1 cellular context compared by ENCODE assay signal in genomic region chr1:3707298-3707938, GRCh38.
TF ChIP-seq lines count a peak whose summit lies in the region.

No MANE protein-coding gene starts in this region.

TF ChIP-seq in HepG2, 621 proteins besides CTCF, POLR2A, EP300 and RAD21:
- TF ChIP-seq, protein P1, sequence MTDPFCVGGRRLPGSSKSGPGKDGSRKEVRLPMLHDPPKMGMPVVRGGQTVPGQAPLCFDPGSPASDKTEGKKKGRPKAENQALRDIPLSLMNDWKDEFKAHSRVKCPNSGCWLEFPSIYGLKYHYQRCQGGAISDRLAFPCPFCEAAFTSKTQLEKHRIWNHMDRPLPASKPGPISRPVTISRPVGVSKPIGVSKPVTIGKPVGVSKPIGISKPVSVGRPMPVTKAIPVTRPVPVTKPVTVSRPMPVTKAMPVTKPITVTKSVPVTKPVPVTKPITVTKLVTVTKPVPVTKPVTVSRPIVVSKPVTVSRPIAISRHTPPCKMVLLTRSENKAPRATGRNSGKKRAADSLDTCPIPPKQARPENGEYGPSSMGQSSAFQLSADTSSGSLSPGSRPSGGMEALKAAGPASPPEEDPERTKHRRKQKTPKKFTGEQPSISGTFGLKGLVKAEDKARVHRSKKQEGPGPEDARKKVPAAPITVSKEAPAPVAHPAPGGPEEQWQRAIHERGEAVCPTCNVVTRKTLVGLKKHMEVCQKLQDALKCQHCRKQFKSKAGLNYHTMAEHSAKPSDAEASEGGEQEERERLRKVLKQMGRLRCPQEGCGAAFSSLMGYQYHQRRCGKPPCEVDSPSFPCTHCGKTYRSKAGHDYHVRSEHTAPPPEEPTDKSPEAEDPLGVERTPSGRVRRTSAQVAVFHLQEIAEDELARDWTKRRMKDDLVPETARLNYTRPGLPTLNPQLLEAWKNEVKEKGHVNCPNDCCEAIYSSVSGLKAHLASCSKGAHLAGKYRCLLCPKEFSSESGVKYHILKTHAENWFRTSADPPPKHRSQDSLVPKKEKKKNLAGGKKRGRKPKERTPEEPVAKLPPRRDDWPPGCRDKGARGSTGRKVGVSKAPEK (CRISPR knock-in tag; IDR thresholded peaks at IDR 0.05; ENCODE audit: borderline replicate concordance): no peak
- TF ChIP-seq, protein P2, sequence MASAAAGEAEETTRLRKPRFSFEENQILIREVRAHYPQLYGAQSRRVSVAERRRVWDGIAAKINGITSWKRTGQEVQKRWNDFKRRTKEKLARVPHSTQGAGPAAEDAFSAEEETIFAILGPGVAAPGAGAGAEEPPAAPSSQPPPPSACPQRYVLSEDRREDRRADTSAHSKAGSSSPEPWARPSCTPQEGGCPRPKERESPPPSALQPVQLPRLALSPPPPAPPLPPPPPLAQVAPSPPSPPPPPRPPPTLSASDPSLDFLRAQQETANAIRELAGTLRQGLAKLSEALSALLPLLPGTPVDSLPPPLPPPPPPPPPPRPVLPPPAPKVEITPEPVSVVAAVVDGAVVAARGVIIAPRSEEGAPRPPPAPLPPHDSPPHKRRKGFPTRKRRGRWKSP (CRISPR knock-in tag; IDR thresholded peaks at IDR 0.05): no peak
- TF ChIP-seq, protein P3, sequence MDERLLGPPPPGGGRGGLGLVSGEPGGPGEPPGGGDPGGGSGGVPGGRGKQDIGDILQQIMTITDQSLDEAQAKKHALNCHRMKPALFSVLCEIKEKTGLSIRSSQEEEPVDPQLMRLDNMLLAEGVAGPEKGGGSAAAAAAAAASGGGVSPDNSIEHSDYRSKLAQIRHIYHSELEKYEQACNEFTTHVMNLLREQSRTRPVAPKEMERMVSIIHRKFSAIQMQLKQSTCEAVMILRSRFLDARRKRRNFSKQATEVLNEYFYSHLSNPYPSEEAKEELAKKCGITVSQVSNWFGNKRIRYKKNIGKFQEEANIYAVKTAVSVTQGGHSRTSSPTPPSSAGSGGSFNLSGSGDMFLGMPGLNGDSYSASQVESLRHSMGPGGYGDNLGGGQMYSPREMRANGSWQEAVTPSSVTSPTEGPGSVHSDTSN (CRISPR knock-in tag; IDR thresholded peaks at IDR 0.05): no peak
- no peak for TF ChIP-seq ZNF142 (CRISPR knock-in tag; IDR thresholded peaks at IDR 0.05)
- no peak for TF ChIP-seq ZMYM4 (CRISPR knock-in tag; IDR thresholded peaks at IDR 0.05)
